In genomic region chr2:7203056-7203467, GRCh38 we compare ENCODE assay signal across 8 cellular contexts.
DNase-seq lines count a peak whose midpoint lies in the region; ATAC-seq and TF ChIP-seq lines count a peak whose summit lies in the region.

No MANE protein-coding gene starts in this region.

- DNase-seq in GM10248 (ENCODE audit: extremely low spot score) (peak; percentile 45), PC-9 (peak in 1 of 2 experiments; percentile 8), activated T-helper 1 cell treated with Interleukin-2 at 50 U/mL for 16 hours (ENCODE audit: low read depth) (peak; percentile 7), fibroblast of villous mesenchyme (ENCODE audit: low read depth) (peak; percentile 45), trophoblast cell (peak; percentile 25 to 73), ureter (ENCODE audit: low spot score) (peak; percentile 62)

- H3K9me2 ChIP-seq in PC-9 (ENCODE audit: insufficient read depth) = no peaks in the 10 kb centered on the region

- H3K27ac ChIP-seq in KMS-11 (no peak overlapping the region), PC-9 (no peak overlapping the region), trophoblast cell (ENCODE audit: low read depth, low read length) (no peak overlapping the region)

- H3K14ac ChIP-seq in trophoblast cell (ENCODE audit: low read length) = no peak overlapping the region

- H3K36me3 ChIP-seq in KMS-11 (ENCODE audit: insufficient read depth) = no peaks in the 10 kb centered on the region
- no peaks in the 10 kb centered on the region for H3K36me3 ChIP-seq in PC-9 (ENCODE audit: low read depth)
- no peaks in the 10 kb centered on the region for H3K36me3 ChIP-seq in trophoblast cell (ENCODE audit: control insufficient read depth in 1 of 2, insufficient read depth in 2 of 2, low read length in 2 of 2)

- no peak overlapping the region for H2AK5ac ChIP-seq in trophoblast cell (ENCODE audit: low read length)

- H3K4me3 ChIP-seq in KMS-11 (IDR thresholded peaks at IDR 0.05; ENCODE audit: insufficient read depth, low read depth, low read length) = no peak overlapping the region
- no peak overlapping the region for H3K4me3 ChIP-seq in PC-9
- H3K4me3 ChIP-seq in fibroblast of villous mesenchyme (ENCODE audit: low read depth, low read length) = no peak overlapping the region
- H3K4me3 ChIP-seq in trophoblast cell (ENCODE audit: low read depth, low read length) = no peak overlapping the region

- no peak overlapping the region for H3K23ac ChIP-seq in trophoblast cell (ENCODE audit: low read length)

- CTCF ChIA-PET in GM10248 (lab: Yijun Ruan, JAX) = interaction anchor here (0.8 to 2.8 kb wide), 12 partner anchors 10 to 1938 kb away, joined by 3 to 21 read pairs (median 4); no protein-coding TSS in a partner anchor
- CTCF ChIA-PET in PC-9 (lab: Charles Lee) = no interaction called here

- H4K91ac ChIP-seq in trophoblast cell (ENCODE audit: low read depth, low read length) = no peak overlapping the region

- WGBS in trophoblast cell (ENCODE audit: extremely low coverage, insufficient coverage, insufficient read length) = no CpG with 5 or more reads among the region's 4 CpGs

- H3K18ac ChIP-seq in trophoblast cell (ENCODE audit: low read length) = no peak overlapping the region

- no peak overlapping the region for H4K8ac ChIP-seq in trophoblast cell (ENCODE audit: low read depth, low read length)

- no peak for TF ChIP-seq POLR2A in GM18505 (IDR thresholded peaks at IDR 0.05; ENCODE audit: borderline replicate concordance, extremely low read depth, insufficient read depth, insufficient read length)

- no peak overlapping the region for H2BK120ac ChIP-seq in trophoblast cell (ENCODE audit: insufficient read depth, low read length, poor library complexity)

- no peaks in the 10 kb centered on the region for H3K27me3 ChIP-seq in KMS-11 (ENCODE audit: insufficient read depth, low read depth)
- peaks cover 31% of the 10 kb centered on the region for H3K27me3 ChIP-seq in PC-9 (ENCODE audit: insufficient read depth, low read depth)
- no peaks in the 10 kb centered on the region for H3K27me3 ChIP-seq in trophoblast cell (ENCODE audit: insufficient read depth, low read length)

- ATAC-seq in GM18505 (IDR thresholded peaks at IDR 0.05; ENCODE audit: unreplicated experiment) = no peak

- H2BK5ac ChIP-seq in trophoblast cell (ENCODE audit: low read depth, low read length, poor library complexity) = no peak overlapping the region

- no peaks in the 10 kb centered on the region for H3K4me1 ChIP-seq in KMS-11 (ENCODE audit: low read depth, poor library complexity, severe bottlenecking)
- no peaks in the 10 kb centered on the region for H3K4me1 ChIP-seq in PC-9 (replicated peaks; ENCODE audit: insufficient read depth)
- no peaks in the 10 kb centered on the region for H3K4me1 ChIP-seq in trophoblast cell (ENCODE audit: control insufficient read depth in 1 of 2, insufficient read depth in 2 of 2, low read length in 2 of 2)

- no TSS peak for BruUV-seq in PC-9 (replicated peaks; lab: Mats Ljungman, UMichigan)

- no peaks in the 10 kb centered on the region for H3K79me1 ChIP-seq in trophoblast cell (ENCODE audit: low read length)

- H3K4me2 ChIP-seq in KMS-11 = no peak overlapping the region
- H3K4me2 ChIP-seq in PC-9 = no peak overlapping the region
- no peak overlapping the region for H3K4me2 ChIP-seq in trophoblast cell (ENCODE audit: low read length)

- H2BK12ac ChIP-seq in trophoblast cell (ENCODE audit: low read length) = no peak overlapping the region

- H3K9ac ChIP-seq in KMS-11 (no peak overlapping the region), trophoblast cell (ENCODE audit: low read length) (no peak overlapping the region)

- POLR2A ChIA-PET in GM10248 (lab: Yijun Ruan, JAX) (no interaction called here), PC-9 (lab: Charles Lee; ENCODE audit: unreplicated experiment) (no interaction called here)

- TF ChIP-seq CTCF in GM10248 (IDR thresholded peaks at IDR 0.05; ENCODE audit: control extremely low read depth, extremely low read depth, low read depth, missing control alignments) = peak; percentile 80
- TF ChIP-seq CTCF in KMS-11 (conservative IDR thresholded peaks at IDR 0.05; ENCODE audit: low read depth, low read length) = peak; percentile 95
- peak; percentile 93 for TF ChIP-seq CTCF in PC-9 (conservative IDR thresholded peaks at IDR 0.05)
- peak; percentile 70 for TF ChIP-seq CTCF in fibroblast of villous mesenchyme (IDR thresholded peaks at IDR 0.05; ENCODE audit: insufficient read depth, low read depth, low read length)

- H4K20me1 ChIP-seq in KMS-11 (ENCODE audit: insufficient read depth) = no peaks in the 10 kb centered on the region
- no peaks in the 10 kb centered on the region for H4K20me1 ChIP-seq in PC-9 (ENCODE audit: insufficient read depth)

- H3K9me3 ChIP-seq in PC-9 (ENCODE audit: insufficient read depth, low read depth) (no peaks in the 10 kb centered on the region), trophoblast cell (ENCODE audit: insufficient read depth, low read depth, low read length) (no peaks in the 10 kb centered on the region)

- intact Hi-C loops in PC-9 (cut with micrococcal nuclease; ENCODE audit: unreplicated experiment) = loop anchor here (1.0 kb wide), 1 partner anchor 1483 kb away; no protein-coding TSS in a partner anchor

- no peak overlapping the region for H3K4ac ChIP-seq in trophoblast cell (ENCODE audit: low read depth, low read length)

- no peaks in the 10 kb centered on the region for H3K79me2 ChIP-seq in KMS-11 (ENCODE audit: insufficient read depth, low read depth)
- H3K79me2 ChIP-seq in PC-9 (ENCODE audit: low read depth) = no peaks in the 10 kb centered on the region
- no peaks in the 10 kb centered on the region for H3K79me2 ChIP-seq in trophoblast cell (ENCODE audit: control insufficient read depth, insufficient read depth, low read length, poor library complexity)

- H2AFZ ChIP-seq in KMS-11 (ENCODE audit: low read depth) (no peak overlapping the region), PC-9 (no peak overlapping the region), trophoblast cell (ENCODE audit: insufficient read depth, low read length, poor library complexity) (no peak overlapping the region)

- no peak overlapping the region for H4K12ac ChIP-seq in trophoblast cell (ENCODE audit: low read depth, low read length)

- H3F3A ChIP-seq in PC-9 (ENCODE audit: insufficient read depth, low read depth) = no peaks in the 10 kb centered on the region
